1 cellular context compared by ENCODE assay signal in the genomic region with DNA sequence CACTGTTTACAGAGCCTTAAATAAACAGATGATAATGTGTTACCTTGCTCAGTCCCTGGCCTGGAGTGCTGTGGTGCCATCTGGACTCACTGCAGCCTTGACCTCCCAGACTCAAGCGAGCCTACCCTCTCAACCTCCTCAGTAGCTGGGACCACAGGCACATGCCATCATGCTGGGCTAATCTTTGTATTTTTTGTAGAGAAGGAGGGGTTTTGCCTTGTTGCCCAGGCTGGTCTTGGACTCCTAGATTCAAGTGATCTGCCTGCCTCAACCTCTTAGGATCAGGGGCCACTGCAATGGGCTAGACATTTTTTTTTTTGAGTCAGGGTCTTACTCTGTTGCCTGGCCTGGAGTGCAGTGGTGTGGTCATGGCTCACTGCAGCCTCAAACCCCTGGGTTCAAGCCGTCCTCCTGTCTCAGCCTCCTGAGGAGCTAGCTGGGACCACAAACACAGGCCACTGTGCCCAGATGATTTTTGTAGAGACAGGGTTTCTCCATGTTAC.
TF ChIP-seq lines count a peak whose summit lies in the region.

No MANE protein-coding gene starts in this region.

TF ChIP-seq in HepG2, 621 proteins besides CTCF, POLR2A, EP300 and RAD21 (continued from another document and continues in another):
- TF ChIP-seq, protein P1, sequence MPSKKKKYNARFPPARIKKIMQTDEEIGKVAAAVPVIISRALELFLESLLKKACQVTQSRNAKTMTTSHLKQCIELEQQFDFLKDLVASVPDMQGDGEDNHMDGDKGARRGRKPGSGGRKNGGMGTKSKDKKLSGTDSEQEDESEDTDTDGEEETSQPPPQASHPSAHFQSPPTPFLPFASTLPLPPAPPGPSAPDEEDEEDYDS (CRISPR knock-in tag; IDR thresholded peaks at IDR 0.05), result peak; percentile 63; the same call in 1 of the 2 replicates
- TF ChIP-seq, protein P2, sequence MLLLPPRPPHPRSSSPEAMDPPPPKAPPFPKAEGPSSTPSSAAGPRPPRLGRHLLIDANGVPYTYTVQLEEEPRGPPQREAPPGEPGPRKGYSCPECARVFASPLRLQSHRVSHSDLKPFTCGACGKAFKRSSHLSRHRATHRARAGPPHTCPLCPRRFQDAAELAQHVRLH (CRISPR knock-in tag; IDR thresholded peaks at IDR 0.05; ENCODE audit: borderline replicate concordance, low read depth), result peak; percentile 91; the same call in 1 of the 2 replicates
- TF ChIP-seq ISL2 (CRISPR knock-in tag; IDR thresholded peaks at IDR 0.05), result peak; percentile 88; the same call in 1 of the 2 replicates
- TF ChIP-seq ZMYM4 (CRISPR knock-in tag; IDR thresholded peaks at IDR 0.05), result peak; percentile 51
- no peak for TF ChIP-seq ARNT2 (CRISPR knock-in tag; IDR thresholded peaks at IDR 0.05; ENCODE audit: low read depth)
- no peak for TF ChIP-seq HNRNPUL1 (IDR thresholded peaks at IDR 0.05; ENCODE audit: low read depth, low read length)
- TF ChIP-seq, protein P3, sequence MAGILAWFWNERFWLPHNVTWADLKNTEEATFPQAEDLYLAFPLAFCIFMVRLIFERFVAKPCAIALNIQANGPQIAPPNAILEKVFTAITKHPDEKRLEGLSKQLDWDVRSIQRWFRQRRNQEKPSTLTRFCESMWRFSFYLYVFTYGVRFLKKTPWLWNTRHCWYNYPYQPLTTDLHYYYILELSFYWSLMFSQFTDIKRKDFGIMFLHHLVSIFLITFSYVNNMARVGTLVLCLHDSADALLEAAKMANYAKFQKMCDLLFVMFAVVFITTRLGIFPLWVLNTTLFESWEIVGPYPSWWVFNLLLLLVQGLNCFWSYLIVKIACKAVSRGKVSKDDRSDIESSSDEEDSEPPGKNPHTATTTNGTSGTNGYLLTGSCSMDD (CRISPR knock-in tag; IDR thresholded peaks at IDR 0.05), result no peak
- no peak for TF ChIP-seq MYNN (CRISPR knock-in tag; IDR thresholded peaks at IDR 0.05; ENCODE audit: low read depth)
- TF ChIP-seq, protein P4, sequence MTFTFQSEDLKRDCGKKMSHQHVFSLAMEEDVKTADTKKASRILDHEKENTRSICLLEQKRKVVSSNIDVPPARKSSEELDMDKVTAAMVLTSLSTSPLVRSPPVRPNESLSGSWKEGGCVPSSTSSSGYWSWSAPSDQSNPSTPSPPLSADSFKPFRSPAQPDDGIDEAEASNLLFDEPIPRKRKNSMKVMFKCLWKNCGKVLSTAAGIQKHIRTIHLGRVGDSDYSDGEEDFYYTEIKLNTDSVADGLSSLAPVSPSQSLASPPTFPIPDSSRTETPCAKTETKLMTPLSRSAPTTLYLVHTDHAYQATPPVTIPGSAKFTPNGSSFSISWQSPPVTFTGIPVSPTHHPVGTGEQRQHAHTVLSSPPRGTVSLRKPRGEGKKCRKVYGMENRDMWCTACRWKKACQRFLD (CRISPR knock-in tag; IDR thresholded peaks at IDR 0.05; ENCODE audit: borderline replicate concordance), result no peak
- no peak for TF ChIP-seq ZC3H4 (CRISPR knock-in tag; IDR thresholded peaks at IDR 0.05; ENCODE audit: borderline replicate concordance)
- TF ChIP-seq ZKSCAN1 (IDR thresholded peaks at IDR 0.05; ENCODE audit: low read length), result peak; percentile 4; the same call in 1 of the 2 replicates
- no peak for TF ChIP-seq ZNF329 (CRISPR knock-in tag; IDR thresholded peaks at IDR 0.05; ENCODE audit: low read depth)
- TF ChIP-seq RORA (CRISPR knock-in tag; IDR thresholded peaks at IDR 0.05), result no peak
- TF ChIP-seq BRD4 (CRISPR knock-in tag; IDR thresholded peaks at IDR 0.05), result peak; percentile 61; the same call in 1 of the 2 replicates
- TF ChIP-seq SRSF1 (optimal IDR thresholded peaks at IDR 0.05; ENCODE audit: low read depth, low read length), result no peak
- TF ChIP-seq ZNF75D (CRISPR knock-in tag; IDR thresholded peaks at IDR 0.05; ENCODE audit: borderline replicate concordance), result no peak
- peak; percentile 58 for TF ChIP-seq TGIF2 (CRISPR knock-in tag; IDR thresholded peaks at IDR 0.05)
- TF ChIP-seq, protein P5, sequence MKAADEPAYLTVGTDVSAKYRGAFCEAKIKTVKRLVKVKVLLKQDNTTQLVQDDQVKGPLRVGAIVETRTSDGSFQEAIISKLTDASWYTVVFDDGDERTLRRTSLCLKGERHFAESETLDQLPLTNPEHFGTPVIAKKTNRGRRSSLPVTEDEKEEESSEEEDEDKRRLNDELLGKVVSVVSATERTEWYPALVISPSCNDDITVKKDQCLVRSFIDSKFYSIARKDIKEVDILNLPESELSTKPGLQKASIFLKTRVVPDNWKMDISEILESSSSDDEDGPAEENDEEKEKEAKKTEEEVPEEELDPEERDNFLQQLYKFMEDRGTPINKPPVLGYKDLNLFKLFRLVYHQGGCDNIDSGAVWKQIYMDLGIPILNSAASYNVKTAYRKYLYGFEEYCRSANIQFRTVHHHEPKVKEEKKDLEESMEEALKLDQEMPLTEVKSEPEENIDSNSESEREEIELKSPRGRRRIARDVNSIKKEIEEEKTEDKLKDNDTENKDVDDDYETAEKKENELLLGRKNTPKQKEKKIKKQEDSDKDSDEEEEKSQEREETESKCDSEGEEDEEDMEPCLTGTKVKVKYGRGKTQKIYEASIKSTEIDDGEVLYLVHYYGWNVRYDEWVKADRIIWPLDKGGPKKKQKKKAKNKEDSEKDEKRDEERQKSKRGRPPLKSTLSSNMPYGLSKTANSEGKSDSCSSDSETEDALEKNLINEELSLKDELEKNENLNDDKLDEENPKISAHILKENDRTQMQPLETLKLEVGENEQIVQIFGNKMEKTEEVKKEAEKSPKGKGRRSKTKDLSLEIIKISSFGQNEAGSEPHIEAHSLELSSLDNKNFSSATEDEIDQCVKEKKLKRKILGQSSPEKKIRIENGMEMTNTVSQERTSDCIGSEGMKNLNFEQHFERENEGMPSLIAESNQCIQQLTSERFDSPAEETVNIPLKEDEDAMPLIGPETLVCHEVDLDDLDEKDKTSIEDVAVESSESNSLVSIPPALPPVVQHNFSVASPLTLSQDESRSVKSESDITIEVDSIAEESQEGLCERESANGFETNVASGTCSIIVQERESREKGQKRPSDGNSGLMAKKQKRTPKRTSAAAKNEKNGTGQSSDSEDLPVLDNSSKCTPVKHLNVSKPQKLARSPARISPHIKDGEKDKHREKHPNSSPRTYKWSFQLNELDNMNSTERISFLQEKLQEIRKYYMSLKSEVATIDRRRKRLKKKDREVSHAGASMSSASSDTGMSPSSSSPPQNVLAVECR (CRISPR knock-in tag; IDR thresholded peaks at IDR 0.05; ENCODE audit: borderline replicate concordance), result peak; percentile 71; the same call in 1 of the 2 replicates
- TF ChIP-seq HNRNPLL (IDR thresholded peaks at IDR 0.05; ENCODE audit: low read depth, low read length, poor library complexity, severe bottlenecking), result no peak
- TF ChIP-seq ZNF660 (CRISPR knock-in tag; IDR thresholded peaks at IDR 0.05; ENCODE audit: borderline replicate concordance, low read depth), result no peak
- TF ChIP-seq ZEB1 (IDR thresholded peaks at IDR 0.05; ENCODE audit: insufficient replicate concordance, low read depth), result peak; percentile 21
- peak; percentile 65; the same call in 1 of the 2 replicates for TF ChIP-seq MYPOP (CRISPR knock-in tag; IDR thresholded peaks at IDR 0.05)
- peak; percentile 65 for TF ChIP-seq GFI1 (CRISPR knock-in tag; IDR thresholded peaks at IDR 0.05; ENCODE audit: borderline replicate concordance)
- TF ChIP-seq KDM4B (CRISPR knock-in tag; IDR thresholded peaks at IDR 0.05), result peak; percentile 62; the same call in 1 of the 2 replicates
- TF ChIP-seq SP140L (CRISPR knock-in tag; IDR thresholded peaks at IDR 0.05; ENCODE audit: borderline replicate concordance), result no peak
- no peak for TF ChIP-seq ZNF562 (CRISPR knock-in tag; IDR thresholded peaks at IDR 0.05; ENCODE audit: borderline replicate concordance)
- peak; percentile 67; the same call in 1 of the 2 replicates for TF ChIP-seq ZMAT3 (CRISPR knock-in tag; conservative IDR thresholded peaks at IDR 0.05)
- no peak; the same call in 1 of the 2 replicates for TF ChIP-seq SOX13 (IDR thresholded peaks at IDR 0.05)
- peak in 1 of 2 experiments; percentile 89; a peak in 2 of 4 replicates for TF ChIP-seq SOX13 (CRISPR knock-in tag; conservative IDR thresholded peaks at IDR 0.05 in 1 of 2, IDR thresholded peaks at IDR 0.05 in 1 of 2)
- no peak for TF ChIP-seq IKZF1 (IDR thresholded peaks at IDR 0.05)
- TF ChIP-seq HOXA7 (CRISPR knock-in tag; IDR thresholded peaks at IDR 0.05), result no peak
- peak; percentile 72; the same call in 1 of the 2 replicates for TF ChIP-seq FOXJ3 (CRISPR knock-in tag; IDR thresholded peaks at IDR 0.05; ENCODE audit: borderline replicate concordance)
- no peak for TF ChIP-seq ZNF484 (CRISPR knock-in tag; IDR thresholded peaks at IDR 0.05; ENCODE audit: borderline replicate concordance, low read depth)
- peak; percentile 64 for TF ChIP-seq ZBTB38 (CRISPR knock-in tag; IDR thresholded peaks at IDR 0.05)
- no peak; the same call in 1 of the 2 replicates for TF ChIP-seq DNMT1 (CRISPR knock-in tag; IDR thresholded peaks at IDR 0.05)
- TF ChIP-seq, protein P6, sequence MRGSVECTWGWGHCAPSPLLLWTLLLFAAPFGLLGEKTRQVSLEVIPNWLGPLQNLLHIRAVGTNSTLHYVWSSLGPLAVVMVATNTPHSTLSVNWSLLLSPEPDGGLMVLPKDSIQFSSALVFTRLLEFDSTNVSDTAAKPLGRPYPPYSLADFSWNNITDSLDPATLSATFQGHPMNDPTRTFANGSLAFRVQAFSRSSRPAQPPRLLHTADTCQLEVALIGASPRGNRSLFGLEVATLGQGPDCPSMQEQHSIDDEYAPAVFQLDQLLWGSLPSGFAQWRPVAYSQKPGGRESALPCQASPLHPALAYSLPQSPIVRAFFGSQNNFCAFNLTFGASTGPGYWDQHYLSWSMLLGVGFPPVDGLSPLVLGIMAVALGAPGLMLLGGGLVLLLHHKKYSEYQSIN (CRISPR knock-in tag; IDR thresholded peaks at IDR 0.05; ENCODE audit: borderline replicate concordance), result no peak
- TF ChIP-seq TIGD3 (CRISPR knock-in tag; IDR thresholded peaks at IDR 0.05; ENCODE audit: borderline replicate concordance), result no peak
- TF ChIP-seq, protein P7, sequence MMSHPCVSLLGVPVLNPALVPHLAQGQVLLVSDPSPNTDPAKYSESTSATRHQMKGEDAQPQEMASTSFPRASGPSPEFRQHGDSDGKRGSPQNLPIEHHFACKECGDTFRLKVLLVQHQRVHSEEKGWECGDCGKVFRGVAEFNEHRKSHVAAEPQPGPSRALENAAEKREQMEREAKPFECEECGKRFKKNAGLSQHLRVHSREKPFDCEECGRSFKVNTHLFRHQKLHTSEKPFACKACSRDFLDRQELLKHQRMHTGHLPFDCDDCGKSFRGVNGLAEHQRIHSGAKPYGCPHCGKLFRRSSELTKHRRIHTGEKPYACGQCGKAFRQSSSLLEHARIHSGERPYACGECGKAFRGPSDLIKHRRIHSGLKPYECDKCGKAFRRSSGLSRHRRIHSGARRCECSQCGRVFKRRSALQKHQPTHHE (CRISPR knock-in tag; IDR thresholded peaks at IDR 0.05; ENCODE audit: borderline replicate concordance), result no peak; the same call in 1 of the 2 replicates
- peak; percentile 78; the same call in 1 of the 2 replicates for TF ChIP-seq ZNF710 (CRISPR knock-in tag; IDR thresholded peaks at IDR 0.05; ENCODE audit: borderline replicate concordance)
- peak; percentile 71 for TF ChIP-seq POLR2AphosphoS5 (IDR thresholded peaks at IDR 0.05; ENCODE audit: low read depth, low read length)
- TF ChIP-seq PREB (CRISPR knock-in tag; IDR thresholded peaks at IDR 0.05), result no peak
- TF ChIP-seq HDAC2 (CRISPR knock-in tag; IDR thresholded peaks at IDR 0.05), result peak; percentile 97
- no peak; the same call in 1 of the 2 replicates for TF ChIP-seq ZNF557 (CRISPR knock-in tag; IDR thresholded peaks at IDR 0.05)
- TF ChIP-seq ZNF205 (CRISPR knock-in tag; IDR thresholded peaks at IDR 0.05), result peak; percentile 93
- peak; percentile 62 for TF ChIP-seq HINFP (CRISPR knock-in tag; IDR thresholded peaks at IDR 0.05; ENCODE audit: low read depth)
